Comparison of ENCODE assay signal across 22 cellular contexts in genomic region chr17:16107165-16107770, GRCh38.
DNase-seq lines count a peak whose midpoint lies in the region; ATAC-seq and TF ChIP-seq lines count a peak whose summit lies in the region.
"Had no signal": no experiment of that assay in that cellular context is flagged by ENCODE, and none has a peak within 500 bp of the region (broad histone marks: within the 10 kb centered on the region; RNA-seq: fewer than 3 reads in every experiment).

No MANE protein-coding gene starts in this region.

- H2AFZ ChIP-seq in PC-9 = no peak overlapping the region

- BruUV-seq in PC-9 (replicated peaks; lab: Mats Ljungman, UMichigan) = no TSS peak

- no peaks in the 10 kb centered on the region for H3K27me3 Mint-ChIP-seq in activated CD4-positive, alpha-beta T cell treated with anti-CD3 and anti-CD28 coated beads, Interleukin-2, amount 10 ng/mL, durations not matched to agents 24 days and 14 days
- no peaks in the 10 kb centered on the region for H3K27me3 Mint-ChIP-seq in stimulated activated naive B cell treated with anti-CD40 and anti-IgM and Interleukin-4, amounts not matched to agents 10 μg/mL and 1 μg/mL and 100 μg/mL, for 72 hours
- H3K27me3 Mint-ChIP-seq: B cell; naive thymus-derived CD8-positive, alpha-beta T cell had no signal

- no peaks in the 10 kb centered on the region for H4K20me1 ChIP-seq in PC-9 (ENCODE audit: insufficient read depth)

- no peak overlapping the region for H3K27ac Mint-ChIP-seq in activated CD4-positive, alpha-beta T cell treated with anti-CD3 and anti-CD28 coated beads, Interleukin-2, amount 10 ng/mL, durations not matched to agents 24 days and 14 days
- peak overlapping the region; percentile 31 for H3K27ac Mint-ChIP-seq in stimulated activated naive B cell treated with anti-CD40 and anti-IgM and Interleukin-4, amounts not matched to agents 10 μg/mL and 1 μg/mL and 100 μg/mL, for 72 hours
- H3K27ac Mint-ChIP-seq: B cell had no signal

- H3K4me3 ChIP-seq in fibroblast of villous mesenchyme (ENCODE audit: low read depth, low read length) = no peak overlapping the region
- no peak overlapping the region for H3K4me3 ChIP-seq in PC-9
- H3K4me3 ChIP-seq: skin epidermis, upper lobe of left lung had no signal

- no peaks in the 10 kb centered on the region for H3K9me2 ChIP-seq in PC-9 (ENCODE audit: insufficient read depth)

- H3F3A ChIP-seq in PC-9 (ENCODE audit: insufficient read depth, low read depth) = no peaks in the 10 kb centered on the region

- peaks cover 42% of the 10 kb centered on the region for H3K36me3 Mint-ChIP-seq in activated CD4-positive, alpha-beta T cell treated with anti-CD3 and anti-CD28 coated beads, Interleukin-2, amount 10 ng/mL, durations not matched to agents 24 days and 14 days (ENCODE audit: low read depth)
- peaks cover 32 to 38% of the 10 kb centered on the region in 2 donors for H3K36me3 Mint-ChIP-seq in stimulated activated naive B cell treated with anti-CD40 and anti-IgM and Interleukin-4, amounts not matched to agents 10 μg/mL and 1 μg/mL and 100 μg/mL, for 72 hours

- H3K4me1 Mint-ChIP-seq in activated CD4-positive, alpha-beta T cell treated with anti-CD3 and anti-CD28 coated beads, Interleukin-2, amount 10 ng/mL, durations not matched to agents 24 days and 14 days = no peaks in the 10 kb centered on the region
- H3K4me1 Mint-ChIP-seq in stimulated activated naive B cell treated with anti-CD40 and anti-IgM and Interleukin-4, amounts not matched to agents 10 μg/mL and 1 μg/mL and 100 μg/mL, for 72 hours = peaks cover 0 to 3% of the 10 kb centered on the region in 2 donors
- H3K4me1 Mint-ChIP-seq: B cell had no signal

- CTCF ChIA-PET in PC-9 (lab: Charles Lee) = no interaction called here

- H3K9me3 Mint-ChIP-seq in activated CD4-positive, alpha-beta T cell treated with anti-CD3 and anti-CD28 coated beads, Interleukin-2, amount 10 ng/mL, durations not matched to agents 24 days and 14 days = no peaks in the 10 kb centered on the region
- H3K9me3 Mint-ChIP-seq in stimulated activated naive B cell treated with anti-CD40 and anti-IgM and Interleukin-4, amounts not matched to agents 10 μg/mL and 1 μg/mL and 100 μg/mL, for 72 hours = no peaks in the 10 kb centered on the region
- H3K9me3 Mint-ChIP-seq: naive thymus-derived CD8-positive, alpha-beta T cell had no signal

- no peaks in the 10 kb centered on the region for H3K4me1 ChIP-seq in PC-9 (replicated peaks; ENCODE audit: insufficient read depth)

- H3K4me2 ChIP-seq in PC-9 = no peak overlapping the region

- ATAC-seq in stimulated activated naive B cell treated with anti-CD40 and anti-IgM and Interleukin-4, amounts not matched to agents 10 μg/mL and 1 μg/mL and 100 μg/mL, for 72 hours (replicated peaks) = no peak
- ATAC-seq: esophagus mucosa; naive thymus-derived CD8-positive, alpha-beta T cell; stimulated activated naive CD8-positive, alpha-beta T cell treated with anti-CD3 and anti-CD28 coated beads, Interleukin-15, Interleukin-2, amounts not matched to agents 100 U/mL and 50 U/mL, for 24 hours had no signal

- no peaks in the 10 kb centered on the region for H3K27me3 ChIP-seq in PC-9 (ENCODE audit: insufficient read depth, low read depth)
- H3K27me3 ChIP-seq: upper lobe of left lung had no signal

- H3K36me3 ChIP-seq in PC-9 (ENCODE audit: low read depth) = 0 out of 2 replicates have a peak, but pooled peaks cover 3% of the 10 kb centered on the region

- TF ChIP-seq CTCF in fibroblast of villous mesenchyme (IDR thresholded peaks at IDR 0.05; ENCODE audit: insufficient read depth, low read depth, low read length) (no peak), PC-9 (conservative IDR thresholded peaks at IDR 0.05) (no peak)

- H3K4me3 Mint-ChIP-seq in activated CD4-positive, alpha-beta T cell treated with anti-CD3 and anti-CD28 coated beads, Interleukin-2, amount 10 ng/mL, durations not matched to agents 24 days and 14 days = no peak overlapping the region
- no peak overlapping the region for H3K4me3 Mint-ChIP-seq in stimulated activated naive B cell treated with anti-CD40 and anti-IgM and Interleukin-4, amounts not matched to agents 10 μg/mL and 1 μg/mL and 100 μg/mL, for 72 hours
- H3K4me3 Mint-ChIP-seq: B cell; naive thymus-derived CD8-positive, alpha-beta T cell had no signal

- no peaks in the 10 kb centered on the region for H3K79me2 ChIP-seq in PC-9 (ENCODE audit: low read depth)

- H3K9me3 ChIP-seq in PC-9 (ENCODE audit: insufficient read depth, low read depth) = no peaks in the 10 kb centered on the region
- H3K9me3 ChIP-seq: upper lobe of left lung had no signal

- intact Hi-C loops in activated CD4-positive, alpha-beta T cell treated with anti-CD3 and anti-CD28 coated beads, Interleukin-2, amount 10 ng/mL, durations not matched to agents 24 days and 14 days (cut with micrococcal nuclease) = no loop called here
- intact Hi-C loops in PC-9 (cut with micrococcal nuclease; ENCODE audit: unreplicated experiment) = no loop called here

- POLR2A ChIA-PET in PC-9 (lab: Charles Lee; ENCODE audit: unreplicated experiment) = no interaction called here

- peak; percentile 43 for DNase-seq in activated CD4-positive, alpha-beta T cell treated with anti-CD3 and anti-CD28 coated beads, Interleukin-2, amount 10 ng/mL, durations not matched to agents 24 days and 14 days
- DNase-seq in activated CD4-positive, alpha-beta T cell treated with anti-CD3 and anti-CD28 coated beads, Interleukin-2, amount 50 U/mL, for 1 hour = no peak
- DNase-seq in OCI-M1 (lab: John Stamatoyannopoulos, UW) (peak; percentile 76), fibroblast of villous mesenchyme (ENCODE audit: low read depth) (peak; percentile 44), DMS53 treated with DMSO at 0.1 percent for 48 hours (lab: John Stamatoyannopoulos, UW; ENCODE audit: unreplicated experiment) (no peak), PC-9 (no peak)
- no peak for DNase-seq in stimulated activated naive B cell treated with anti-CD40 and anti-IgM and Interleukin-4, amounts not matched to agents 10 μg/mL and 1 μg/mL and 100 μg/mL, for 72 hours
- no peak for DNase-seq in stimulated activated CD4-positive, alpha-beta T cell treated with anti-CD3 and anti-CD28 coated beads, Interleukin-2, amount 100 ng/mL, for 48 hours
- DNase-seq: aorta; effector CD4-positive, alpha-beta T cell; left cardiac atrium; mesendoderm; naive thymus-derived CD8-positive, alpha-beta T cell; NCI-H1105 treated with DMSO at 0.1 percent for 48 hours; NCI-H526; posterior cingulate gyrus; stimulated activated CD4-positive, alpha-beta T cell treated with anti-CD3 and anti-CD28 coated beads, Interleukin-2, amount 100 ng/mL, for 24 hours; stimulated activated naive CD8-positive, alpha-beta T cell treated with anti-CD3 and anti-CD28 coated beads, Interleukin-15, Interleukin-2, amounts not matched to agents 100 U/mL and 50 U/mL, for 24 hours; upper lobe of left lung had no signal

- no peak overlapping the region for H3K27ac ChIP-seq in PC-9
- H3K27ac ChIP-seq: upper lobe of left lung had no signal

Comparison
In these comparisons a context has a peak if more than half of its experiments do, and no peak if none do; other contexts are left out.
1. DNase-seq: peak in activated CD4-positive, alpha-beta T cell treated with anti-CD3 and anti-CD28 coated beads, Interleukin-2, amount 10 ng/mL, durations not matched to agents 24 days and 14 days (single experiment), OCI-M1 (single experiment) and fibroblast of villous mesenchyme (single experiment); none in activated CD4-positive, alpha-beta T cell treated with anti-CD3 and anti-CD28 coated beads, Interleukin-2, amount 50 U/mL, for 1 hour (single experiment), stimulated activated naive B cell treated with anti-CD40 and anti-IgM and Interleukin-4, amounts not matched to agents 10 μg/mL and 1 μg/mL and 100 μg/mL, for 72 hours (single experiment), stimulated activated CD4-positive, alpha-beta T cell treated with anti-CD3 and anti-CD28 coated beads, Interleukin-2, amount 100 ng/mL, for 48 hours (0 of 2), DMS53 treated with DMSO at 0.1 percent for 48 hours (single experiment) and PC-9 (0 of 2).